In the genomic region with DNA sequence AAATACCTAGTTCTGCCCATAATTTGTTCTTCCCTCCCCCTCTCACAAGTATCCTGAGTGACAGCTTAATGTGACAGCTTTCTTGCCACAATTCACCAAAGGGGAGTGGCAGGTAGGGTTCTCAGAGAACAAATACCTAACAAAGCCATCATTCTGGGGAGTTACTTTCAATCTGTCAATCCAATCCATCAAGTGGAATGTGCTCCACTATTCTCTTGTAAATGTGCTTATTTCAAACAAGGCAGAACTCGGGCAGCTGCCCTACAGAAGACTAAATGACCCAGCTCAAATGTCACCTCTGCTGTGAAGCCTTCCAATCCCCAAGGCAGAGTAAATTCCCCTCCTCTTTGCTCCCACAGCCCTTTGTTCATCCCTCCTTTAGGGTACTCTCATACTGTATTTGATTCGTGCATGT, we compare ENCODE assay signal across 16 cellular contexts. TPM values are rescaled to one million over a fixed set of nuclear protein-coding genes. Genes with fewer than 3 reads are reported as not detected.
DNase-seq lines count a peak whose midpoint lies in the region; ATAC-seq, FAIRE-seq and TF ChIP-seq lines count a peak whose summit lies in the region.
"Had no signal": no experiment of that assay in that cellular context is flagged by ENCODE, and none has a peak within 500 bp of the region (broad histone marks: within the 10 kb centered on the region; RNA-seq: fewer than 3 reads in every experiment).

No MANE protein-coding gene starts in this region.

- peak overlapping the region; percentile 11; the same call in 1 of the 2 replicates for H3K9ac ChIP-seq in HUES48 (ENCODE audit: low read depth, low read length)
- H3K9ac ChIP-seq in endodermal cell (ENCODE audit: extremely low read depth, low read length, poor library complexity, severe bottlenecking): no peak overlapping the region

- ATAC-seq in pancreas: peak in 3 of 4 donors; percentile 20 to 46 (median 26)
- ATAC-seq: T-helper 17 cell had no signal

- peaks cover 37% of the 10 kb centered on the region for H3K4me1 Mint-ChIP-seq in endodermal cell
- H3K4me1 Mint-ChIP-seq: activated CD4-positive, alpha-beta memory T cell treated with anti-CD3 and anti-CD28 coated beads, Interleukin-2, amount 10 ng/mL, durations not matched to agents 7 days and 5 days; CD4-positive, CD25-positive, alpha-beta regulatory T cell; memory B cell; T-helper 17 cell had no signal

- TF ChIP-seq CTCF in endodermal cell (conservative IDR thresholded peaks at IDR 0.05) (no peak), pancreas (IDR thresholded peaks at IDR 0.05) (no peak)

- H3K9me3 Mint-ChIP-seq in endodermal cell: no peaks in the 10 kb centered on the region
- H3K9me3 Mint-ChIP-seq: activated CD4-positive, alpha-beta memory T cell treated with anti-CD3 and anti-CD28 coated beads, Interleukin-2, amount 10 ng/mL, durations not matched to agents 7 days and 5 days; dendritic cell treated with granulocyte-macrophage colony-stimulating factor and Interleukin-4, amounts not matched to agents 40 ng/mL and 50 ng/mL, for 4 days; memory B cell had no signal

- H3K9me3 ChIP-seq in HUES48 (ENCODE audit: control insufficient read depth, insufficient read depth, low read length) (no peaks in the 10 kb centered on the region), endodermal cell (ENCODE audit: control insufficient read depth, low read length) (no peaks in the 10 kb centered on the region), pancreas (no peaks in the 10 kb centered on the region)
- H3K9me3 ChIP-seq in effector memory CD4-positive, alpha-beta T cell (ENCODE audit: control insufficient read depth, low read length): no peaks in the 10 kb centered on the region

- H3K4me1 ChIP-seq in HUES48 (ENCODE audit: control insufficient read depth, insufficient read depth, low read length) (peaks cover 66% of the 10 kb centered on the region), endodermal cell (ENCODE audit: control insufficient read depth, insufficient read depth, low read length) (peaks cover 5% of the 10 kb centered on the region), pancreas (peaks cover 18 to 33% (median 20%) of the 10 kb centered on the region in 3 donors)
- no peaks in the 10 kb centered on the region for H3K4me1 ChIP-seq in effector memory CD4-positive, alpha-beta T cell (ENCODE audit: control insufficient read depth, insufficient read depth, low read length, poor library complexity, severe bottlenecking)

- H3K27ac ChIP-seq in HUES48 (ENCODE audit: low read depth, low read length) (peak overlapping the region; percentile 96), endodermal cell (ENCODE audit: low read depth, low read length) (peak overlapping the region; percentile 90), pancreas (no peak overlapping the region)
- no peak overlapping the region for H3K27ac ChIP-seq in effector memory CD4-positive, alpha-beta T cell (ENCODE audit: insufficient read depth, low read length, poor library complexity, severe bottlenecking)

- H3K27me3 Mint-ChIP-seq in endodermal cell (ENCODE audit: insufficient read depth): no peaks in the 10 kb centered on the region

- 0 to 14% methylated on average over 1 to 2 of the region's 2 CpGs for WGBS in endodermal cell (ENCODE audit: insufficient coverage in 1 of 2, insufficient read length in 1 of 2), 2 experiments
- 29 to 33% methylated on average over 2 of the region's 2 CpGs for WGBS in pancreas, 2 donors

- no peak overlapping the region for H3K4me3 Mint-ChIP-seq in endodermal cell
- H3K4me3 Mint-ChIP-seq: activated CD4-positive, alpha-beta memory T cell treated with anti-CD3 and anti-CD28 coated beads, Interleukin-2, amount 10 ng/mL, durations not matched to agents 7 days and 5 days; CD4-positive, CD25-positive, alpha-beta regulatory T cell; dendritic cell treated with granulocyte-macrophage colony-stimulating factor and Interleukin-4, amounts not matched to agents 40 ng/mL and 50 ng/mL, for 4 days; memory B cell; T-helper 17 cell had no signal

- H3K27me3 ChIP-seq in HUES48 (ENCODE audit: control insufficient read depth, insufficient read depth, low read length) (no peaks in the 10 kb centered on the region), endodermal cell (ENCODE audit: control insufficient read depth, insufficient read depth, low read length, poor library complexity, severe bottlenecking) (no peaks in the 10 kb centered on the region), pancreas (no peaks in the 10 kb centered on the region)
- H3K27me3 ChIP-seq in effector memory CD4-positive, alpha-beta T cell (replicated peaks; ENCODE audit: control insufficient read depth, insufficient read depth, low read length, poor library complexity, severe bottlenecking): no peaks in the 10 kb centered on the region

- H3K4me3 ChIP-seq in HUES48 (ENCODE audit: low read depth, low read length): peak overlapping the region; percentile 45
- no peak overlapping the region for H3K4me3 ChIP-seq in endodermal cell (ENCODE audit: low read length)
- no peak overlapping the region for H3K4me3 ChIP-seq in pancreas
- H3K4me3 ChIP-seq in effector memory CD4-positive, alpha-beta T cell (ENCODE audit: insufficient read depth, low read depth, low read length, poor library complexity, severe bottlenecking): no peak overlapping the region

- FAIRE-seq in pancreas (lab: Jason Lieb, UNC): no peak

- DNase-seq in NCI-H2227 treated with DMSO at 0.1 percent for 48 hours (lab: John Stamatoyannopoulos, UW): peak; percentile 83
- DNase-seq in endodermal cell: peak; percentile 81
- DNase-seq in pancreas: no peak
- no peak for DNase-seq in cerebellar cortex (ENCODE audit: low spot score)
- DNase-seq in HK-2 (ENCODE audit: unreplicated experiment): no peak
- DNase-seq in effector memory CD4-positive, alpha-beta T cell: no peak
- DNase-seq in NCI-H82 (lab: John Stamatoyannopoulos, UW): no peak
- DNase-seq: activated CD4-positive, alpha-beta memory T cell treated with anti-CD3 and anti-CD28 coated beads, Interleukin-2, amount 10 ng/mL, durations not matched to agents 7 days and 5 days; activated naive CD4-positive, alpha-beta T cell treated with anti-CD3 and anti-CD28 coated beads, Interleukin-2, amount 50 U/mL, for 16 hours; CD4-positive, CD25-positive, alpha-beta regulatory T cell; GOT3; Karpas-422; T-helper 17 cell had no signal

- H3K36me3 ChIP-seq in HUES48 (ENCODE audit: control insufficient read depth, insufficient read depth, low read length): peaks cover 9% of the 10 kb centered on the region
- H3K36me3 ChIP-seq in endodermal cell (ENCODE audit: control insufficient read depth, insufficient read depth, low read length): peaks cover 15% of the 10 kb centered on the region
- H3K36me3 ChIP-seq in pancreas: peaks cover 0 to 5% (median 0%) of the 10 kb centered on the region in 3 donors
- H3K36me3 ChIP-seq in effector memory CD4-positive, alpha-beta T cell (ENCODE audit: control insufficient read depth, insufficient read depth, low read length): no peaks in the 10 kb centered on the region

- H3K27ac Mint-ChIP-seq in endodermal cell: no peak overlapping the region
- H3K27ac Mint-ChIP-seq: activated CD4-positive, alpha-beta memory T cell treated with anti-CD3 and anti-CD28 coated beads, Interleukin-2, amount 10 ng/mL, durations not matched to agents 7 days and 5 days; CD4-positive, CD25-positive, alpha-beta regulatory T cell; dendritic cell treated with granulocyte-macrophage colony-stimulating factor and Interleukin-4, amounts not matched to agents 40 ng/mL and 50 ng/mL, for 4 days; memory B cell; T-helper 17 cell had no signal

- peaks cover 8% of the 10 kb centered on the region for H3K36me3 Mint-ChIP-seq in endodermal cell (ENCODE audit: low read depth)

- intact Hi-C loops in pancreas (cut with DNase I): no loop called here

RNA-seq across cellular contexts. Expression of a gene that starts 27.8 kb away (rescaled TPM):
- total RNA-seq in endodermal cell: 10 to 100 TPM; 73.7 to 75.6 TPM
- polyA plus RNA-seq in endodermal cell (2013, experiment 1 of 2): 58.3 TPM
- polyA plus RNA-seq in endodermal cell (2013, experiment 2 of 2): 53.9 TPM
- total RNA-seq in pancreas: 10 to 100 TPM; 44.4 to 73.0 (median 57.5) TPM
- polyA plus RNA-seq in pancreas: 10 to 100 TPM; 23.4 to 27.0 TPM

Comparison
In these comparisons a context has a peak if more than half of its experiments do, and no peak if none do; other contexts are left out.
1. H3K27ac ChIP-seq: peak in HUES48 (single experiment) and endodermal cell (single experiment); none in pancreas (0 of 4) and effector memory CD4-positive, alpha-beta T cell (single experiment).
2. DNase-seq: peak in NCI-H2227 treated with DMSO at 0.1 percent for 48 hours (single experiment) and endodermal cell (single experiment); none in pancreas (0 of 6), cerebellar cortex (single experiment), HK-2 (single experiment), effector memory CD4-positive, alpha-beta T cell (0 of 3) and NCI-H82 (single experiment).